ENCODE assay signal across 10 cellular contexts in genomic region chr6:149646599-149646998, GRCh38. TPM values are rescaled to one million over a fixed set of nuclear protein-coding genes. Genes with fewer than 3 reads are reported as not detected.
DNase-seq lines count a peak whose midpoint lies in the region; TF ChIP-seq lines count a peak whose summit lies in the region.
"Had no signal": no experiment of that assay in that cellular context is flagged by ENCODE, and none has a peak within 500 bp of the region (broad histone marks: within the 10 kb centered on the region; RNA-seq: fewer than 3 reads in every experiment).

No MANE protein-coding gene starts in this region.

- intact Hi-C loops in A673 (cut with micrococcal nuclease; ENCODE audit: unreplicated experiment) (no loop called here), ascending aorta (cut with DNase I) (loop anchor here (5.0 kb wide), 1 partner anchor 79 kb away; the partner anchor contains the start of gene GINM1), ovary (cut with DNase I) (no loop called here), posterior vena cava (cut with DNase I) (no loop called here)

- WGBS in ovary, 3 donors: 82 to 88% (median 87%) methylated on average over 3 of the region's 3 CpGs

- no peaks in the 10 kb centered on the region for H3K9me3 ChIP-seq in A673 (ENCODE audit: low read depth, low read length, poor library complexity, severe bottlenecking)
- H3K9me3 ChIP-seq in HAP-1: no peaks in the 10 kb centered on the region
- H3K9me3 ChIP-seq in ascending aorta: no peaks in the 10 kb centered on the region
- H3K9me3 ChIP-seq in ovary: no peaks in the 10 kb centered on the region
- H3K9me3 ChIP-seq: vagina had no signal

- H3K4me1 ChIP-seq in A673 (ENCODE audit: insufficient read depth, low read length, poor library complexity, severe bottlenecking) (peaks cover 15% of the 10 kb centered on the region), HAP-1 (peaks cover 11% of the 10 kb centered on the region), ascending aorta (peaks cover 0 to 7% of the 10 kb centered on the region in 2 donors), ovary (ENCODE audit: insufficient read depth) (peaks cover 3% of the 10 kb centered on the region)
- H3K4me1 ChIP-seq: vagina had no signal

- no peak overlapping the region for H3K27ac ChIP-seq in A673 (ENCODE audit: low read depth, low read length, poor library complexity, severe bottlenecking)
- H3K27ac ChIP-seq in ascending aorta: peak overlapping the region in 1 of 2 donors; percentile 7
- H3K27ac ChIP-seq in ovary: no peak overlapping the region
- H3K27ac ChIP-seq: vagina had no signal

- H3K27me3 ChIP-seq in A673 (replicated peaks; ENCODE audit: insufficient read depth, low read depth, low read length, poor library complexity) (no peaks in the 10 kb centered on the region), HAP-1 (ENCODE audit: low read depth) (no peaks in the 10 kb centered on the region), ascending aorta (no peaks in the 10 kb centered on the region), kidney epithelial cell (ENCODE audit: control insufficient read depth, insufficient read depth, low read length) (no peaks in the 10 kb centered on the region), ovary (no peaks in the 10 kb centered on the region)
- H3K27me3 ChIP-seq: vagina had no signal

- H3K4me3 ChIP-seq in A673 (ENCODE audit: low read depth, low read length, poor library complexity, severe bottlenecking) (peak overlapping the region; percentile 66), HAP-1 (peak overlapping the region; percentile 78), ascending aorta (peak overlapping the region; percentile 78 to 92), kidney epithelial cell (ENCODE audit: low read depth, low read length) (peak overlapping the region; percentile 86), ovary (no peak overlapping the region)

- CTCF ChIA-PET in A673 (lab: Charles Lee): no interaction called here

- TF ChIP-seq POLR2A in ovary (IDR thresholded peaks at IDR 0.05): no peak

- BruUV-seq in A673 (replicated peaks; lab: Mats Ljungman, UMichigan): no TSS peak

- TF ChIP-seq CTCF in A673 (conservative IDR thresholded peaks at IDR 0.05; ENCODE audit: low read depth, low read length) (no peak), ascending aorta (IDR thresholded peaks at IDR 0.05) (no peak), kidney epithelial cell (IDR thresholded peaks at IDR 0.05; ENCODE audit: insufficient read depth, low read length, poor library complexity, severe bottlenecking) (no peak), ovary (IDR thresholded peaks at IDR 0.05) (no peak)

- H3K36me3 ChIP-seq in A673 (ENCODE audit: insufficient read depth, low read length, poor library complexity, severe bottlenecking) (no peaks in the 10 kb centered on the region), HAP-1 (replicated peaks) (no peaks in the 10 kb centered on the region; the same call in 1 of the 2 replicates), ascending aorta (no peaks in the 10 kb centered on the region), kidney epithelial cell (ENCODE audit: control insufficient read depth, insufficient read depth, low read length) (no peaks in the 10 kb centered on the region), ovary (no peaks in the 10 kb centered on the region)
- H3K36me3 ChIP-seq: vagina had no signal

- POLR2A ChIA-PET in A673 (lab: Charles Lee; ENCODE audit: low non-redundant PET): no interaction called here

- TF ChIP-seq EP300 in ovary (IDR thresholded peaks at IDR 0.05): no peak

- in situ Hi-C loops in HAP-1 (cut with MboI; ENCODE audit: low sequenced_read_pairs): no loop called here

- DNase-seq in A673 (ENCODE audit: low spot score) (no peak), HAP-1 (ENCODE audit: low spot score in 2 of 2) (no peak), ascending aorta (ENCODE audit: low spot score in 2 of 2) (no peak), kidney epithelial cell (ENCODE audit: low read depth) (no peak), ovary (no peak), posterior vena cava (ENCODE audit: low spot score) (no peak)
- DNase-seq in stimulated activated CD4-positive, alpha-beta T cell treated with anti-CD3 and anti-CD28 coated beads, Interleukin-2, amount 100 ng/mL, for 48 hours: no peak
- DNase-seq in effector CD8-positive, alpha-beta T cell (lab: John Stamatoyannopoulos, UW): no peak
- DNase-seq: NCI-H1092 had no signal

RNA-seq across cellular contexts. Expression of gene KATNA1, which starts 1.9 kb away (rescaled TPM):
- total RNA-seq in A673 (2021) (28.3 and 28.7 TPM in 2 replicates), ascending aorta (0.64 TPM), kidney epithelial cell (16.7 and 17.9 TPM in 2 replicates), ovary (10 to 100 TPM; 10.6 to 21.3 (median 18.3) TPM), posterior vena cava (10 to 100 TPM; 11.5 to 16.3 TPM)
- 10 to 100 TPM; 21.4 to 31.4 TPM for polyA plus RNA-seq in ovary
